Comparison of ENCODE assay signal across 27 cellular contexts in the genomic region with DNA sequence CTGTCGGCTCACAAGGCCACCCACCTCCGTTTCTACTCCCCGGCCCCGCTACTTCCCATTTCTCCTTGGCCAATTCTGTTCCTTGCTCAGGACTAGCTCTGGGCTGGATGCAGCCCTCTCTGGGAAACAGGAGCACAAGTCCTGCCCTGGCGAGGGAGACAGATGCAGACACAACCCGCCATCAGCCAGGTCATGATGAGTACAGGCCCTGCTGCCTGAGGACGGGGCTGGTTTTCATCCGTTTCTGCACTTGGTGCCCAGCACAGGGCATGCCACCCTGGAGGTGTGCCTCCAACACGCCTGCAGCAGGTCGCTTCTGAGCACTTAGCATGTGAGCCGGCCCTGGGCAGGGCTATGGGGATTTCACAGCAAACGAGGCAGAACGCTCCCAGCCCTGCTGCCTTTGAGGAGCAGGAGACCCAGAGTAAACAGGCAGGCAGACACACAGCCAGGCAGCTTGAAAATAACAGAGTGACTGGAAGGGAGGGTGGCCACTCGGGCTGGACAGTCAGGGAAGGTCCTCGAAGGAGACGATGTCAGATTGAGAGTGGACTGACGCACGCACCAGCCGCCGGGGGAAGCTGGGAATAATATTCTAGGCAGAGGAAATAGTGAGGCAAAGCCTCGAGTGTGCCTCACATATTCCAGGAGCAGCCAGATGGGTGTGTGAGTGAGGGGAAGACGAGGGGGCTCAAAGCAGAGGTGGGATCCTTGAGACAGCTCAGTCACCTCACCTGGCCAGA. TPM values are rescaled to one million over a fixed set of nuclear protein-coding genes. Genes with fewer than 3 reads are reported as not detected.
A peak's percentile ranks its signal among the peaks of the same experiment; 100 is the strongest.
DNase-seq lines count a peak whose midpoint lies in the region; FAIRE-seq and TF ChIP-seq lines count a peak whose summit lies in the region.
"Had no signal": no experiment of that assay in that cellular context is flagged by ENCODE, and none has a peak within 500 bp of the region (broad histone marks: within the 10 kb centered on the region; RNA-seq: fewer than 3 reads in every experiment).

No MANE protein-coding gene starts in this region.

- H3K79me1 ChIP-seq in neuronal stem cell (ENCODE audit: low read depth, low read length), result no peaks in the 10 kb centered on the region

- no peaks in the 10 kb centered on the region for H3K9me3 ChIP-seq in WERI-Rb-1 (ENCODE audit: severe bottlenecking)
- H3K9me3 ChIP-seq in neuronal stem cell (replicated peaks in 1 of 2; ENCODE audit: control insufficient read depth in 2 of 2, insufficient read depth in 1 of 2, low read depth in 1 of 2, low read length in 2 of 2), result no peaks in the 10 kb centered on the region
- H3K9me3 ChIP-seq: left lung, psoas muscle, testis had no signal

- no peak for FAIRE-seq in GM19239 (lab: Jason Lieb, UNC)
- FAIRE-seq: A204.1, islet of Langerhans had no signal

- H2BK12ac ChIP-seq in neuronal stem cell (ENCODE audit: low read length), result no peak overlapping the region

- TF ChIP-seq CTCF in WERI-Rb-1 (IDR thresholded peaks at IDR 0.05; ENCODE audit: low read depth, low read length), result no peak

- WGBS in neuronal stem cell (ENCODE audit: extremely low coverage in 2 of 2, insufficient read length in 2 of 2, insufficient replicate concordance in 1 of 2), 2 donors, result no CpG with 5 or more reads among the region's 22 CpGs

- H3K18ac ChIP-seq in neuronal stem cell (ENCODE audit: low read length), result peak overlapping the region; percentile 85

- H3K4me2 ChIP-seq in neuronal stem cell (ENCODE audit: insufficient read depth, low read length, poor library complexity, severe bottlenecking), result no peak overlapping the region

- H3K36me3 Mint-ChIP-seq in T-helper 2 cell treated with Interferon-gamma antibody and Interleukin-4, amounts not matched to agents 5 μg/mL and 100 μg/mL, for 36 hours (ENCODE audit: low read depth), result no peaks in the 10 kb centered on the region
- H3K36me3 Mint-ChIP-seq: CD8-positive, alpha-beta T cell had no signal

- H2BK120ac ChIP-seq in neuronal stem cell (ENCODE audit: low read depth, low read length), result peak overlapping the region; percentile 30

- no peak overlapping the region for H3K23ac ChIP-seq in neuronal stem cell (ENCODE audit: low read depth, low read length, poor library complexity)

- H3K4me1 Mint-ChIP-seq in T-helper 2 cell treated with Interferon-gamma antibody and Interleukin-4, amounts not matched to agents 5 μg/mL and 100 μg/mL, for 36 hours (ENCODE audit: low read depth), result no peaks in the 10 kb centered on the region
- H3K4me1 Mint-ChIP-seq: activated CD4-positive, alpha-beta T cell treated with anti-CD3 and anti-CD28 coated beads, Interleukin-2, amount 10 ng/mL, durations not matched to agents 24 days and 14 days; central memory CD8-positive, alpha-beta T cell had no signal

- H2BK15ac ChIP-seq in neuronal stem cell (ENCODE audit: low read length), result peak overlapping the region; percentile 10

- H3K14ac ChIP-seq in neuronal stem cell (ENCODE audit: low read length), result peak overlapping the region; percentile 75

- no peak overlapping the region for H3K4me3 Mint-ChIP-seq in T-helper 2 cell treated with Interferon-gamma antibody and Interleukin-4, amounts not matched to agents 5 μg/mL and 100 μg/mL, for 36 hours
- H3K4me3 Mint-ChIP-seq: activated CD4-positive, alpha-beta T cell treated with anti-CD3 and anti-CD28 coated beads, Interleukin-2, amount 10 ng/mL, durations not matched to agents 24 days and 14 days; activated T-cell treated with anti-CD3 and anti-CD28 coated beads, Interleukin-2, amount 50 U/mL, for 4 hours; CD8-positive, alpha-beta T cell; central memory CD8-positive, alpha-beta T cell; HFFc6 had no signal

- H3K4me3 ChIP-seq in WERI-Rb-1 (ENCODE audit: low read depth, low read length) (no peak overlapping the region), neuronal stem cell (ENCODE audit: low read length in 2 of 2) (no peak overlapping the region)
- H3K4me3 ChIP-seq: left lung, psoas muscle, testis had no signal

- H3K27ac Mint-ChIP-seq in T-helper 2 cell treated with Interferon-gamma antibody and Interleukin-4, amounts not matched to agents 5 μg/mL and 100 μg/mL, for 36 hours, result no peak overlapping the region
- H3K27ac Mint-ChIP-seq: activated CD4-positive, alpha-beta T cell treated with anti-CD3 and anti-CD28 coated beads, Interleukin-2, amount 10 ng/mL, durations not matched to agents 24 days and 14 days; CD8-positive, alpha-beta T cell; HFFc6 had no signal

- H3K36me3 ChIP-seq in WERI-Rb-1, result no peaks in the 10 kb centered on the region
- H3K36me3 ChIP-seq in neuronal stem cell (replicated peaks in 1 of 2; ENCODE audit: control insufficient read depth in 2 of 2, insufficient read depth in 2 of 2, low read length in 2 of 2), result no peaks in the 10 kb centered on the region
- H3K36me3 ChIP-seq: left lung had no signal

- H3K9ac ChIP-seq in neuronal stem cell (ENCODE audit: low read depth, low read length, poor library complexity), result no peak overlapping the region

- no peak overlapping the region for H2AK5ac ChIP-seq in neuronal stem cell (ENCODE audit: low read depth, low read length)

- no peaks in the 10 kb centered on the region for H3K9me3 Mint-ChIP-seq in T-helper 2 cell treated with Interferon-gamma antibody and Interleukin-4, amounts not matched to agents 5 μg/mL and 100 μg/mL, for 36 hours
- H3K9me3 Mint-ChIP-seq: activated CD4-positive, alpha-beta T cell treated with anti-CD3 and anti-CD28 coated beads, Interleukin-2, amount 10 ng/mL, durations not matched to agents 24 days and 14 days; activated T-cell treated with anti-CD3 and anti-CD28 coated beads, Interleukin-2, amount 50 U/mL, for 4 hours; CD8-positive, alpha-beta T cell; central memory CD8-positive, alpha-beta T cell; HFFc6 had no signal

- DNase-seq in DMS79 treated with DMSO at 0.1 percent for 48 hours (lab: John Stamatoyannopoulos, UW) (peak; percentile 41), DMS79 (lab: John Stamatoyannopoulos, UW) (no peak), NCI-H187 treated with DMSO at 0.1 percent for 48 hours (lab: John Stamatoyannopoulos, UW) (peak; percentile 30), WERI-Rb-1 (no peak), neuronal stem cell (ENCODE audit: low spot score) (no peak), NCI-H128 (lab: John Stamatoyannopoulos, UW; ENCODE audit: unreplicated experiment) (no peak), GM19239 (ENCODE audit: insufficient read length, low spot score) (no peak)
- DNase-seq in T-helper 2 cell treated with Interferon-gamma antibody and Interleukin-4, amounts not matched to agents 5 μg/mL and 100 μg/mL, for 36 hours (ENCODE audit: low spot score), result no peak
- DNase-seq: activated CD4-positive, alpha-beta T cell treated with anti-CD3 and anti-CD28 coated beads, Interleukin-2, amount 10 ng/mL, durations not matched to agents 24 days and 14 days; activated gamma-delta T cell treated with Interleukin-2 at 50 U/mL for 16 hours; activated T-cell treated with anti-CD3 and anti-CD28 coated beads, Interleukin-2, amount 50 U/mL, for 4 hours; AML-193; CD8-positive, alpha-beta T cell; HFFc6; Karpas-422; left lung; mesenchymal stem cell; NCI-H146; NCI-H748 treated with DMSO at 0.1 percent for 48 hours; nucleus accumbens; stimulated activated naive CD4-positive, alpha-beta T cell treated with Interleukin-2 at 50 U/mL for 16 hours; testis had no signal

- H3K27me3 ChIP-seq in WERI-Rb-1 (ENCODE audit: insufficient read depth, low read depth, severe bottlenecking) (no peaks in the 10 kb centered on the region), neuronal stem cell (ENCODE audit: control insufficient read depth in 3 of 3, insufficient read depth in 3 of 3, low read depth in 1 of 3, low read length in 3 of 3) (no peaks in the 10 kb centered on the region)
- H3K27me3 ChIP-seq: testis had no signal

- H2BK5ac ChIP-seq in neuronal stem cell (ENCODE audit: low read length), result no peak overlapping the region

- peak overlapping the region; percentile 51 for H2AFZ ChIP-seq in neuronal stem cell (ENCODE audit: low read length)

- no peaks in the 10 kb centered on the region for H3K27me3 Mint-ChIP-seq in T-helper 2 cell treated with Interferon-gamma antibody and Interleukin-4, amounts not matched to agents 5 μg/mL and 100 μg/mL, for 36 hours (ENCODE audit: low read depth)
- H3K27me3 Mint-ChIP-seq: central memory CD8-positive, alpha-beta T cell had no signal

- no peak overlapping the region for H4K8ac ChIP-seq in neuronal stem cell (ENCODE audit: low read depth, low read length)

- no peak overlapping the region for H3K4ac ChIP-seq in neuronal stem cell (ENCODE audit: low read length)

- H4K91ac ChIP-seq in neuronal stem cell (ENCODE audit: low read depth, low read length, poor library complexity), result no peak overlapping the region

- H3K27ac ChIP-seq in WERI-Rb-1, result peak overlapping the region; percentile 60
- no peak overlapping the region for H3K27ac ChIP-seq in neuronal stem cell (replicated peaks; ENCODE audit: low read length)
- H3K27ac ChIP-seq: left lung, psoas muscle, RWPE1, testis had no signal

- peaks cover 0 to 6% of the 10 kb centered on the region in 2 donors for H3K4me1 ChIP-seq in neuronal stem cell (ENCODE audit: control insufficient read depth in 2 of 2, insufficient read depth in 1 of 2, low read depth in 1 of 2, low read length in 2 of 2)
- H3K4me1 ChIP-seq: left lung had no signal

RNA-seq across cellular contexts. Expression of gene VSTM2L, which starts 21.2 kb away (rescaled TPM):
- polyA plus RNA-seq in neuronal stem cell (2013, experiment 1 of 2), result 9.1 TPM
- 8.0 TPM for polyA plus RNA-seq in neuronal stem cell (2013, experiment 2 of 2)

Comparison
In these comparisons a context has a peak if more than half of its experiments do, and no peak if none do; other contexts are left out.
1. DNase-seq: peak in DMS79 treated with DMSO at 0.1 percent for 48 hours (single experiment) and NCI-H187 treated with DMSO at 0.1 percent for 48 hours (single experiment); none in DMS79 (single experiment), WERI-Rb-1 (single experiment), neuronal stem cell (single experiment), T-helper 2 cell treated with Interferon-gamma antibody and Interleukin-4, amounts not matched to agents 5 μg/mL and 100 μg/mL, for 36 hours (single experiment), NCI-H128 (single experiment) and GM19239 (single experiment).